ENCODE assay signal across 1 cellular context in genomic region chr22:31342389-31343125, GRCh38.
TF ChIP-seq lines count a peak whose summit lies in the region.

No MANE protein-coding gene starts in this region.

TF ChIP-seq in IMR-90, 13 proteins besides CTCF, POLR2A, EP300 and RAD21 (continued from another document):
- TF ChIP-seq ELK1 (IDR thresholded peaks at IDR 0.05; ENCODE audit: borderline replicate concordance, low read depth, low read length), result no peak
- no peak for TF ChIP-seq MXI1 (IDR thresholded peaks at IDR 0.05; ENCODE audit: borderline replicate concordance, low read depth, low read length)
- TF ChIP-seq USF2 (IDR thresholded peaks at IDR 0.05; ENCODE audit: low read depth, low read length), result no peak
